In the genomic region with DNA sequence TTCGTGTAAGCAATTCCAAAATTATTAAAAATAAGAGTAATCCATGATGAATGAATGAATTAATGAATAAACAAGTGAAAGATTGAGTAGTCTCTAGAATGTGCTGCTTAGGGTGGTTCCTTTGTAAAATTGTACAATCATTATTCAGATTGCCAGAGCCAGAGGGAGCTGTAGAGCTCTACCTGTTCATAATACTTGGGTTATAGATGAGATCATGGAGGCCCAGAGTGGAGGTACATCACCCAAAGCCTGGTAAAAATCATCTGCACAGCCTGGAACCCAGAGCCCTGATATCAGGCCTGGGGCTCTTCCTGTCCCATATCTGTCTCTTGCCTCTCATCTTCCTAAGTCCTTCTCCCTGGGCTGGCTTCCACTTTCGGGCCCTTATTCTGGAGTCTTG, we compare ENCODE assay signal across 11 cellular contexts.
A peak's percentile ranks its signal among the peaks of the same experiment; 100 is the strongest.
DNase-seq lines count a peak whose midpoint lies in the region; ATAC-seq, FAIRE-seq and TF ChIP-seq lines count a peak whose summit lies in the region.
"Had no signal": no experiment of that assay in that cellular context is flagged by ENCODE, and none has a peak within 500 bp of the region (broad histone marks: within the 10 kb centered on the region; RNA-seq: fewer than 3 reads in every experiment).

No MANE protein-coding gene starts in this region.

- H3K4me1 Mint-ChIP-seq in osteocyte (ENCODE audit: unreplicated experiment) = peaks cover 7% of the 10 kb centered on the region

- H3K36me3 Mint-ChIP-seq in osteocyte (ENCODE audit: unreplicated experiment) = peaks cover 3% of the 10 kb centered on the region

- no peak overlapping the region for H3K27ac Mint-ChIP-seq in osteocyte (ENCODE audit: unreplicated experiment)

- no peak for FAIRE-seq in K562 (lab: Jason Lieb, UNC)

- peak; percentile 59 for DNase-seq in activated CD8-positive, alpha-beta memory T cell treated with anti-CD3 and anti-CD28 coated beads for 24 hours
- no peak for DNase-seq in activated CD8-positive, alpha-beta memory T cell treated with anti-CD3 and anti-CD28 coated beads, Interleukin-2, amount 50 U/mL, for 48 hours
- peak; percentile 41 for DNase-seq in KBM-7
- DNase-seq in K562 (ENCODE audit: extremely low read depth in 1 of 4, low spot score in 3 of 4) = peak in 2 of 4 experiments; percentile 17 to 20
- no peak for DNase-seq in osteocyte (ENCODE audit: extremely low spot score, unreplicated experiment)
- DNase-seq in stimulated activated naive CD4-positive, alpha-beta T cell treated with Interleukin-2 at 50 U/mL for 16 hours (lab: John Stamatoyannopoulos, UW) = no peak
- DNase-seq: hypothalamus, naive B cell had no signal

- TF ChIP-seq POLR2A in K562 (conservative IDR thresholded peaks at IDR 0.05) = no peak

- H3K36me3 ChIP-seq in K562 (ENCODE audit: control insufficient read depth, insufficient read depth, low read length) = no peaks in the 10 kb centered on the region

- H3K4me2 ChIP-seq in K562 (ENCODE audit: insufficient read depth, low read length) = no peak overlapping the region

- H3K9me1 ChIP-seq in K562 (ENCODE audit: control insufficient read depth, insufficient read depth, low read length) = no peaks in the 10 kb centered on the region

- H3K79me2 ChIP-seq in K562 (ENCODE audit: control insufficient read depth, insufficient read depth, low read length) = no peaks in the 10 kb centered on the region

- no peak overlapping the region for H2AFZ ChIP-seq in K562 (ENCODE audit: low read depth, low read length)

- peaks cover 11% of the 10 kb centered on the region for H3K9me3 Mint-ChIP-seq in osteocyte (ENCODE audit: unreplicated experiment)

- ATAC-seq in K562 = no peak
- no peak for ATAC-seq in HG02970 (IDR thresholded peaks at IDR 0.05; ENCODE audit: low FRiP score, unreplicated experiment)
- ATAC-seq in HG02973 (IDR thresholded peaks at IDR 0.05; ENCODE audit: unreplicated experiment) = no peak
- ATAC-seq: Right ventricle myocardium inferior had no signal

- peak in 2 of 3 experiments; percentile 24 to 25; a peak in 1 of 6 replicates for TF ChIP-seq CTCF in K562 (IDR thresholded peaks at IDR 0.05 in 2 of 3, conservative IDR thresholded peaks at IDR 0.05 in 1 of 3; ENCODE audit: insufficient read depth in 2 of 3, low read depth in 1 of 3, low read length in 3 of 3)
- peak; percentile 26 for TF ChIP-seq CTCF in osteocyte (IDR thresholded peaks at IDR 0.05)

- no peak overlapping the region for H3K4me3 Mint-ChIP-seq in osteocyte (ENCODE audit: unreplicated experiment)
- H3K4me3 Mint-ChIP-seq: naive B cell had no signal

- intact Hi-C loops in K562 (cut with micrococcal nuclease) = no loop called here

- peaks cover 0 to 10% of the 10 kb centered on the region in 2 experiments; a peak in 1 of 5 replicates for H3K27me3 ChIP-seq in K562 (ENCODE audit: control insufficient read depth in 2 of 2, insufficient read depth in 2 of 2, low read length in 2 of 2)

- in situ Hi-C loops in KBM-7 (cut with MboI; ENCODE audit: low pct_unique_long_range_greater_than_20kb, low sequenced_read_pairs) (loop anchor here (25.0 kb wide), 1 partner anchor 713 kb away; no protein-coding TSS in a partner anchor), K562 (cut with MboI) (loop anchor here (25.0 kb wide), 1 partner anchor 738 kb away; no protein-coding TSS in a partner anchor)

- 4% methylated on average over 2 of the region's 2 CpGs for WGBS in K562 (ENCODE audit: insufficient coverage, low coverage, missing lambda C conversion rate)

- peaks cover 46% of the 10 kb centered on the region for H3K27me3 Mint-ChIP-seq in osteocyte (ENCODE audit: unreplicated experiment)

- TF ChIP-seq EP300 in K562 (IDR thresholded peaks at IDR 0.05; ENCODE audit: low read length) = no peak

- H3K9ac ChIP-seq in K562 (ENCODE audit: insufficient read depth in 1 of 2, low read depth in 2 of 2, low read length in 2 of 2) = no peak overlapping the region

- H3K9me3 ChIP-seq in K562 (replicated peaks; ENCODE audit: control insufficient read depth, insufficient read depth, low read depth, low read length) = no peaks in the 10 kb centered on the region

- H3K27ac ChIP-seq in K562 (ENCODE audit: extremely low read depth, low read depth, low read length) = no peak overlapping the region

- no peaks in the 10 kb centered on the region for H4K20me1 ChIP-seq in K562 (replicated peaks; ENCODE audit: control insufficient read depth, insufficient read depth, low read length)

- POLR2A ChIA-PET in K562 (lab: Yijun Ruan, JAX) = no interaction called here

- CTCF ChIA-PET in K562 (lab: Yijun Ruan, JAX; ENCODE audit: low intra/inter-chr PET ratio) = no interaction called here

- no TSS peak for BruUV-seq in K562 (replicated peaks; lab: Mats Ljungman, UMichigan)

- H3K4me1 ChIP-seq in K562 (replicated peaks in 1 of 2; ENCODE audit: control insufficient read depth in 2 of 2, insufficient read depth in 2 of 2, low read length in 2 of 2) = no peaks in the 10 kb centered on the region

- peak; percentile 18 to 39; a peak in 3 of 4 replicates for TF ChIP-seq RAD21 in K562 (CRISPR knock-in tag; conservative IDR thresholded peaks at IDR 0.05 in 1 of 2, IDR thresholded peaks at IDR 0.05 in 1 of 2)

- H3K4me3 ChIP-seq in K562 = no peak overlapping the region

TF ChIP-seq in K562, 482 proteins besides CTCF, POLR2A, EP300 and RAD21 (continues in another document):
- TF ChIP-seq SMAD3 (CRISPR knock-in tag; conservative IDR thresholded peaks at IDR 0.05) (no peak), BRD9 (IDR thresholded peaks at IDR 0.05; ENCODE audit: low read depth, partially characterized antibody) (no peak), MTA3 (IDR thresholded peaks at IDR 0.05; ENCODE audit: borderline replicate concordance) (no peak), MCM3 (IDR thresholded peaks at IDR 0.05) (no peak), ZNF165 (CRISPR knock-in tag; IDR thresholded peaks at IDR 0.05; ENCODE audit: borderline replicate concordance) (no peak), RBM39 (optimal IDR thresholded peaks at IDR 0.05; ENCODE audit: low read depth, low read length) (no peak), HLTF (IDR thresholded peaks at IDR 0.05) (no peak), ESRRA (IDR thresholded peaks at IDR 0.05; ENCODE audit: borderline replicate concordance, low read depth) (no peak), DACH1 (IDR thresholded peaks at IDR 0.05; ENCODE audit: partially characterized antibody) (no peak), KLF16 (IDR thresholded peaks at IDR 0.05) (no peak), TFAM (CRISPR knock-in tag; conservative IDR thresholded peaks at IDR 0.05) (no peak)
- TF ChIP-seq, protein P1, sequence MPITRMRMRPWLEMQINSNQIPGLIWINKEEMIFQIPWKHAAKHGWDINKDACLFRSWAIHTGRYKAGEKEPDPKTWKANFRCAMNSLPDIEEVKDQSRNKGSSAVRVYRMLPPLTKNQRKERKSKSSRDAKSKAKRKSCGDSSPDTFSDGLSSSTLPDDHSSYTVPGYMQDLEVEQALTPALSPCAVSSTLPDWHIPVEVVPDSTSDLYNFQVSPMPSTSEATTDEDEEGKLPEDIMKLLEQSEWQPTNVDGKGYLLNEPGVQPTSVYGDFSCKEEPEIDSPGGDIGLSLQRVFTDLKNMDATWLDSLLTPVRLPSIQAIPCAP (CRISPR knock-in tag; IDR thresholded peaks at IDR 0.05; ENCODE audit: borderline replicate concordance) = no peak
- TF ChIP-seq, protein P2, sequence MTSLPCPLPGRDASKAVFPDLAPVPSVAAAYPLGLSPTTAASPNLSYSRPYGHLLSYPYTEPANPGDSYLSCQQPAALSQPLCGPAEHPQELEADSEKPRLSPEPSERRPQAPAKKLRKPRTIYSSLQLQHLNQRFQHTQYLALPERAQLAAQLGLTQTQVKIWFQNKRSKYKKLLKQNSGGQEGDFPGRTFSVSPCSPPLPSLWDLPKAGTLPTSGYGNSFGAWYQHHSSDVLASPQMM (CRISPR knock-in tag; IDR thresholded peaks at IDR 0.05) = no peak

Comparison
In these comparisons a context has a peak if more than half of its experiments do, and no peak if none do; other contexts are left out.
1. DNase-seq: peak in activated CD8-positive, alpha-beta memory T cell treated with anti-CD3 and anti-CD28 coated beads for 24 hours (single experiment) and KBM-7 (single experiment); none in activated CD8-positive, alpha-beta memory T cell treated with anti-CD3 and anti-CD28 coated beads, Interleukin-2, amount 50 U/mL, for 48 hours (single experiment), osteocyte (single experiment) and stimulated activated naive CD4-positive, alpha-beta T cell treated with Interleukin-2 at 50 U/mL for 16 hours (single experiment).